ENCODE assay signal across 9 cellular contexts in the genomic region with DNA sequence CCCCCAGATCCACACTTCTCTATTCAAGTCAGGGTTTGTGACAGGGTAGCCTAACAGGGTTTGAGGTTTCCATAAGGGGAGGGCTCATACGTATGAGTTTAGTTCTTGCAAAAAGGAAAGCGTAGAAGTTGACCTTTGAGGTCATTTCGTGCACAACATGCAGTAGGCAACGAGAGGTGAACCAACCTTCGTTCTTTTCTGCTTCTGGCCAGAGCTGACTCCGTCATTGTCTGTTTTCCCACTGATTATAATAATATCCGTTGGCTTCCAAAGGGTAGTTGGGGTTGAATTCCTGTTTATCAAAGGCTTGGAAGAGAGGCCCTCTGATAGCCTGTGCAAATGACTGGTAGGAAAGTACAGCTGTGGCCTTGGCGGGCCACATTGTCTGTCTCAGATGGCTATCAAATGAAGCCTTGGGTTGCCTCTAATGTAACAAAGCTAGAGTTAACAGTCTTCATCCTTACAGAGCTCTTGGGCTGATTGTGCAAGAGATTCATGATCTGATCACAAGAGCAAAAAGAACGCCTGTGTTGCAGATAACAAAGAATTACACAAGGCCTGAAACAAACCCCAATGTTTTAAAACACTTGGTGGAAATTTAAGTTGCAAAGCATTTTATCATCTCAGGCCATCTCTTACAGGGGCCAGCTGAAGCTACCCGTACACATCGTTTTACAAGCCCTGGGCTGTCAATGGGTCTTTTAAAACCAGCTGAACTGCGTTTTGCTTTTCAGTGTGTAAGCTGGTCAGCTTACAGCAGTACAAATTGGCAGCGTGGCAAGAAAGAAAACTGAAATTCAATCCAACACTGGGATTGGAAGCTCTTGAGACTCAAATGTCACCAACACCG. TPM values are rescaled to one million over a fixed set of nuclear protein-coding genes. Genes with fewer than 3 reads are reported as not detected.
DNase-seq lines count a peak whose midpoint lies in the region; ATAC-seq and TF ChIP-seq lines count a peak whose summit lies in the region.
"Had no signal": no experiment of that assay in that cellular context is flagged by ENCODE, and none has a peak within 500 bp of the region (broad histone marks: within the 10 kb centered on the region; RNA-seq: fewer than 3 reads in every experiment).

No MANE protein-coding gene starts in this region.

- H3K27me3 Mint-ChIP-seq in stimulated activated naive CD8-positive, alpha-beta T cell treated with anti-CD3 and anti-CD28 coated beads, Interleukin-15, Interleukin-2, amounts not matched to agents 100 ng/mL and 50 ng/mL, for 24 hours, result no peaks in the 10 kb centered on the region

- H3K27me3 ChIP-seq in right atrium auricular region, result no peaks in the 10 kb centered on the region

- peak overlapping the region; percentile 66 for H3K27ac ChIP-seq in VCaP
- H3K27ac ChIP-seq in right atrium auricular region, result peak overlapping the region; percentile 31 to 64

- TF ChIP-seq CTCF in VCaP (conservative IDR thresholded peaks at IDR 0.05), result no peak
- no peak for TF ChIP-seq CTCF in right atrium auricular region (IDR thresholded peaks at IDR 0.05)

- peak overlapping the region; percentile 57 for H3K4me3 Mint-ChIP-seq in stimulated activated naive CD8-positive, alpha-beta T cell treated with anti-CD3 and anti-CD28 coated beads, Interleukin-15, Interleukin-2, amounts not matched to agents 100 ng/mL and 50 ng/mL, for 24 hours

- H3K27ac Mint-ChIP-seq in stimulated activated naive CD8-positive, alpha-beta T cell treated with anti-CD3 and anti-CD28 coated beads, Interleukin-15, Interleukin-2, amounts not matched to agents 100 ng/mL and 50 ng/mL, for 24 hours, result peak overlapping the region; percentile 92

- no peaks in the 10 kb centered on the region for H3K36me3 Mint-ChIP-seq in stimulated activated naive CD8-positive, alpha-beta T cell treated with anti-CD3 and anti-CD28 coated beads, Interleukin-15, Interleukin-2, amounts not matched to agents 100 ng/mL and 50 ng/mL, for 24 hours (ENCODE audit: low read depth)

- H3K4me1 ChIP-seq in right atrium auricular region, result peaks cover 0 to 13% of the 10 kb centered on the region in 2 donors

- H3K4me1 Mint-ChIP-seq in stimulated activated naive CD8-positive, alpha-beta T cell treated with anti-CD3 and anti-CD28 coated beads, Interleukin-15, Interleukin-2, amounts not matched to agents 100 ng/mL and 50 ng/mL, for 24 hours (ENCODE audit: low read depth), result peaks cover 99% of the 10 kb centered on the region

- no peaks in the 10 kb centered on the region for H3K9me3 Mint-ChIP-seq in stimulated activated naive CD8-positive, alpha-beta T cell treated with anti-CD3 and anti-CD28 coated beads, Interleukin-15, Interleukin-2, amounts not matched to agents 100 ng/mL and 50 ng/mL, for 24 hours

- ATAC-seq in GM21529 (IDR thresholded peaks at IDR 0.05; ENCODE audit: unreplicated experiment), result no peak

- peak; percentile 4 for DNase-seq in NCI-H2171 treated with DMSO at 0.1 percent for 48 hours (lab: John Stamatoyannopoulos, UW)
- DNase-seq in NCI-H2171 (lab: John Stamatoyannopoulos, UW), result no peak
- no peak for DNase-seq in right atrium auricular region (ENCODE audit: low spot score)
- DNase-seq in NCI-H1694 treated with DMSO at 0.1 percent for 48 hours (lab: John Stamatoyannopoulos, UW), result no peak
- DNase-seq in HCEC 1CT, result no peak
- DNase-seq: activated CD8-positive, alpha-beta memory T cell treated with anti-CD3 and anti-CD28 coated beads for 24 hours had no signal

- no peaks in the 10 kb centered on the region for H3K36me3 ChIP-seq in right atrium auricular region

- H3K4me3 ChIP-seq in right atrium auricular region, result no peak overlapping the region

- H3K9me3 ChIP-seq in right atrium auricular region, result peaks cover 0 to 6% of the 10 kb centered on the region in 2 donors

RNA-seq across cellular contexts. Expression of a gene that starts 46.1 kb away (rescaled TPM):
- not detected for total RNA-seq in right atrium auricular region
